In the genomic region with DNA sequence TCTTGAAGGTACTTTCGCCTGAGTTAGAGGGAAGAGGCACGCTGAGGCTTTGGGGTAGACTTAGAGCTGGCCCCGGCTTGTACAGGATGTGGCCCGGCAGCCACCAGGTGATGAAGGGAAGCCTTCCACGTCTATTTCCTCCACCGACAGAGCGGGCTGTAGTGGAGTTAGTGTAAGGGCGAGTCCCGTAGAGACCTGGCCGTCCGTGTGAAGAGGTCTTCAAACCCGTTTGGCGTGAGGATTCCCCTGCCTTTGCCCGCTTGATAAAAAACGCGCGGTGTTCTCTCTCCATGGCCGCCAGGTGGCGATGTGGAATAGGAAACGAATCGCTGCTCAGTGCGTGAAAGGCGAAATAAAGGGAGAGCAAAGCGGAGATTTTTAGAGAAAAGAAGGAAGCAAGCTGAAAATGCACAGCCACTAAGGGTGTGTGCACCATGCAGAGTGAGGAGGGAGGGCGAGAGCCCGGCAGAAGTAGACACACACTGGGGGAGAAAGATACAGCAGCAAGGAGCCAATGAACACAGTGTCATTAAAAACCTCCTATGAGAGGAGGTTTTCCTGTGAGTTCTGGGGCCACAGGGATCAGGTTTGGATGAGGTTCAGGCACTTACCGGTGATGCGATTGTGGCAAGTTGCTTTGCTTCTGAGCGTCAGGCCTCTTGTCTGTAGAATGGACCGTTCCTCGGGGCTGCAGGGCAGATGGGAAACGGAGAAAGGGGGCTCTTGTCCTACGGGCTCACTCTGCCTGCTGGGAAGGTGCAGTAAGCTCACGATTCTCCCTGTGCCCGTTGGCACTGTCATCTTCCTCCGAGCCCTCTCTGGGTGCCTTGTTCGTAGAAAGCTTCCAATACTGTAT, we compare ENCODE assay signal across 8 cellular contexts. TPM values are rescaled to one million over a fixed set of nuclear protein-coding genes. Genes with fewer than 3 reads are reported as not detected.
DNase-seq lines count a peak whose midpoint lies in the region; ATAC-seq, FAIRE-seq and TF ChIP-seq lines count a peak whose summit lies in the region.

No MANE protein-coding gene starts in this region.

- no peak overlapping the region for H3K23ac ChIP-seq in H1 (ENCODE audit: insufficient read length)

- peak overlapping the region; percentile 98 for H2BK15ac ChIP-seq in H1 (ENCODE audit: low read length)

- TF ChIP-seq EP300 in H1 (IDR thresholded peaks at IDR 0.05; ENCODE audit: borderline replicate concordance in 1 of 2, low read depth in 2 of 2, low read length in 2 of 2): no peak

- TF ChIP-seq POLR2A in H1 (IDR thresholded peaks at IDR 0.05; ENCODE audit: control extremely low read depth in 1 of 2, low read depth in 2 of 2, low read length in 2 of 2): no peak

- no peaks in the 10 kb centered on the region for H4K20me1 ChIP-seq in H1 (replicated peaks in 1 of 2; ENCODE audit: control insufficient read depth in 1 of 2, insufficient read depth in 2 of 2, low read length in 2 of 2)

- H2BK12ac ChIP-seq in H1 (ENCODE audit: low read depth, low read length): peak overlapping the region; percentile 69; the same call in 1 of the 2 replicates

- peak; percentile 95 for TF ChIP-seq RAD21 in H1 (IDR thresholded peaks at IDR 0.05 in 1 of 2, conservative IDR thresholded peaks at IDR 0.05 in 1 of 2; ENCODE audit: low read depth in 2 of 2, low read length in 2 of 2)

- H3K56ac ChIP-seq in H1 (replicated peaks; ENCODE audit: insufficient read length, low read depth, low read length): no peak overlapping the region

- peak overlapping the region; percentile 38 for H2AFZ ChIP-seq in H1 (ENCODE audit: low read length)

- peak overlapping the region; percentile 73; the same call in 1 of the 2 replicates for H3K18ac ChIP-seq in H1 (ENCODE audit: extremely low read depth, low read length)

- H3K27ac ChIP-seq in H1 (ENCODE audit: low read depth, low read length): no peak overlapping the region

- peak overlapping the region; percentile 69 for H2BK20ac ChIP-seq in H1 (ENCODE audit: low read length)

- H3K23me2 ChIP-seq in H1 (ENCODE audit: low read depth, low read length): no peaks in the 10 kb centered on the region; the same call in 1 of the 2 replicates

- no peaks in the 10 kb centered on the region for H3K79me1 ChIP-seq in H1 (ENCODE audit: low read depth, low read length)

- no peak overlapping the region for H3K9ac ChIP-seq in H1 (replicated peaks in 1 of 4; ENCODE audit: extremely low read depth in 1 of 4, low read depth in 3 of 4, low read length in 3 of 4)

- no peak overlapping the region for H4K5ac ChIP-seq in H1 (ENCODE audit: insufficient read length, low read depth, low read length)

- H4K8ac ChIP-seq in H1 (ENCODE audit: extremely low read depth, insufficient read depth, low read length): 0 out of 2 replicates have a peak overlapping the region, but pooled peaks have one; percentile 17

- CTCF ChIA-PET in H1 (lab: Charles Lee; ENCODE audit: partially characterized antibody): interaction anchor here (0.6 to 11.1 kb wide), 25 partner anchors 11 to 1023 kb away, joined by 3 to 184 read pairs (median 4); partner anchors contain the start of gene STC2

- TF ChIP-seq CTCF in AG10803 (conservative IDR thresholded peaks at IDR 0.05; ENCODE audit: low read length) (peak; percentile 86), H1 (IDR thresholded peaks at IDR 0.05; ENCODE audit: control extremely low read depth in 1 of 3, insufficient read depth in 1 of 3, low read depth in 1 of 3, low read length in 3 of 3) (peak; percentile 77 to 89 (median 89))

- H3K4me3 ChIP-seq in AG10803 (ENCODE audit: low read length): peak overlapping the region; percentile 10; the same call in 1 of the 2 replicates
- peak overlapping the region in 2 of 4 experiments; percentile 11 to 12; a peak in 3 of 8 replicates for H3K4me3 ChIP-seq in H1 (ENCODE audit: extremely low read depth in 1 of 4, insufficient read depth in 2 of 4, low read depth in 3 of 4, low read length in 4 of 4)

- POLR2A ChIA-PET in H1 (lab: Charles Lee; ENCODE audit: partially characterized antibody): interaction anchor here (0.9 to 25.8 kb wide), 5 partner anchors 9 to 297 kb away, joined by 3 to 536 read pairs (median 10); partner anchors contain the start of gene STC2

- H2BK120ac ChIP-seq in H1 (replicated peaks; ENCODE audit: low read depth, low read length): peak overlapping the region; percentile 96

- peaks cover 15 to 28% (median 15%) of the 10 kb centered on the region in 4 experiments for H3K4me1 ChIP-seq in H1 (replicated peaks in 1 of 4; ENCODE audit: control insufficient read depth in 3 of 4, insufficient read depth in 4 of 4, low read length in 3 of 4)

- ATAC-seq in GM19025 (IDR thresholded peaks at IDR 0.05; ENCODE audit: low read depth, unreplicated experiment) (peak; percentile 62), HG03521 (IDR thresholded peaks at IDR 0.05; ENCODE audit: unreplicated experiment) (peak; percentile 52)

- whole genome bisulfite sequencing in H1 (ENCODE audit: extremely low coverage in 1 of 2, insufficient coverage in 1 of 2, insufficient read length in 1 of 2, insufficient replicate concordance in 2 of 2, low coverage in 1 of 2, low lambda C conversion rate in 2 of 2, missing lambda C conversion rate in 1 of 2), 2 experiments: 28% methylated on average over 35 of the region's 37 CpGs; no CpG with 5 or more reads in 1 of the 2 experiments

- no peak overlapping the region for H3K4ac ChIP-seq in H1 (replicated peaks; ENCODE audit: insufficient read length, low read depth, low read length)

- H2BK5ac ChIP-seq in H1 (ENCODE audit: low read depth, low read length): no peak overlapping the region; the same call in 1 of the 2 replicates

- DNase-seq in AG10803 (ENCODE audit: low read depth) (peak; percentile 70), NCI-H82 (lab: John Stamatoyannopoulos, UW) (peak; percentile 76), H1 (ENCODE audit: low read depth in 1 of 2, low spot score in 2 of 2) (peak in 1 of 2 experiments; percentile 91), midbrain (lab: John Stamatoyannopoulos, UW) (peak; percentile 84)
- DNase-seq in activated CD8-positive, alpha-beta memory T cell treated with anti-CD3 and anti-CD28 coated beads for 1 hour (ENCODE audit: extremely low read depth in 1 of 2, low read depth in 1 of 2): peak; percentile 23 to 38
- DNase-seq in stimulated activated CD8-positive, alpha-beta memory T cell treated with anti-CD3 and anti-CD28 coated beads, Interleukin-4, amount 100 ng/mL, for 24 hours (ENCODE audit: low read depth): peak; percentile 49

- FAIRE-seq in H1 (lab: Jason Lieb, UNC): peak; percentile 74

- H2AK5ac ChIP-seq in H1 (ENCODE audit: low read depth, low read length): no peak overlapping the region

- no peaks in the 10 kb centered on the region for H3K9me3 ChIP-seq in H1 (ENCODE audit: insufficient read depth in 2 of 2, low read depth in 1 of 2, low read length in 1 of 2)

- no peak overlapping the region for H3K14ac ChIP-seq in H1 (ENCODE audit: insufficient read length)

- H3K79me2 ChIP-seq in H1 (ENCODE audit: control insufficient read depth in 1 of 2, insufficient read depth in 2 of 2, low read length in 2 of 2): no peaks in the 10 kb centered on the region

- H3K4me2 ChIP-seq in H1 (ENCODE audit: insufficient read depth in 1 of 2, low read depth in 2 of 2, low read length in 2 of 2): peak overlapping the region; percentile 7 to 48; a peak in 3 of 4 replicates

- H3K36me3 ChIP-seq in H1 (ENCODE audit: control insufficient read depth in 2 of 4, insufficient read depth in 4 of 4, low read length in 3 of 4): no peaks in the 10 kb centered on the region

- H4K91ac ChIP-seq in H1 (replicated peaks; ENCODE audit: insufficient read length, low read length): peak overlapping the region; percentile 77

- H3K27me3 ChIP-seq in H1 (replicated peaks in 1 of 4; ENCODE audit: control insufficient read depth in 3 of 4, extremely low read depth in 1 of 4, insufficient read depth in 3 of 4, low read length in 3 of 4): peaks cover 0 to 4% (median 2%) of the 10 kb centered on the region in 4 experiments; a peak in 6 of 7 replicates

TF ChIP-seq in H1, 55 proteins besides CTCF, POLR2A, EP300 and RAD21 (continues in another document):
- TF ChIP-seq ASH2L (IDR thresholded peaks at IDR 0.05; ENCODE audit: low read length): peak; percentile 27
- no peak for TF ChIP-seq EGR1 (IDR thresholded peaks at IDR 0.05; ENCODE audit: borderline replicate concordance, low read depth, low read length)
- no peak for TF ChIP-seq SAP30 (IDR thresholded peaks at IDR 0.05; ENCODE audit: insufficient read depth, insufficient replicate concordance, low read length)
- TF ChIP-seq RXRA (IDR thresholded peaks at IDR 0.05; ENCODE audit: insufficient read depth, low read depth, low read length): no peak
- no peak for TF ChIP-seq ZNF274 (IDR thresholded peaks at IDR 0.05; ENCODE audit: borderline replicate concordance, extremely low read depth, low read length)
- TF ChIP-seq JUND (IDR thresholded peaks at IDR 0.05; ENCODE audit: low read length): no peak
- TF ChIP-seq PHF8 (conservative IDR thresholded peaks at IDR 0.05; ENCODE audit: low read depth, low read length): no peak
- TF ChIP-seq TAF1 (IDR thresholded peaks at IDR 0.05; ENCODE audit: low read depth, low read length): no peak

RNA-seq across cellular contexts. Expression of gene STC2, which starts 34.2 kb away (rescaled TPM):
- total RNA-seq in H1 (2021; fragmentation: NEBNext Ultra II Directional; extraction: Animal tissue kit (Norgen Biotek cat#: 25700)): 40.0 and 53.1 TPM in 2 replicates
- polyA plus RNA-seq in H1 (2011; rRNA removed): 26.4 and 52.2 TPM in 2 replicates
- 118 TPM for polyA plus RNA-seq in H1 (2011; cell fraction: cytosol; rRNA removed)
- 43.8 TPM for polyA plus RNA-seq in H1 (2011; cell fraction: nucleus; rRNA removed)
- 62.3 to 83.5 TPM (median 69.6 TPM) in 4 replicates for polyA plus RNA-seq in H1 (2012, experiment 1 of 2)
- 21.7 TPM for polyA plus RNA-seq in H1 (2012, experiment 2 of 2)
- 25.8 TPM for polyA plus RNA-seq in H1 (2013, experiment 1 of 2)
- polyA plus RNA-seq in H1 (2013, experiment 2 of 2): 30.5 TPM
- polyA minus RNA-seq in H1 (2011; rRNA and poly(A)+ RNA removed): 21.7 and 32.5 TPM in 2 replicates
- polyA minus RNA-seq in H1 (2011; cell fraction: cytosol; rRNA and poly(A)+ RNA removed): 81.5 TPM
- polyA minus RNA-seq in H1 (2011; cell fraction: nucleus; rRNA and poly(A)+ RNA removed): 67.2 TPM

RNA-seq across cellular contexts. Expression of gene NKX2-5, which starts 59.0 kb away (rescaled TPM):
- total RNA-seq in H1 (2021; fragmentation: NEBNext Ultra II Directional; extraction: Animal tissue kit (Norgen Biotek cat#: 25700)): not detected in 2 replicates
- 0.13 TPM in 1 of 2 replicates, not detected in the other for polyA plus RNA-seq in H1 (2011; rRNA removed)
- not detected for polyA plus RNA-seq in H1 (2011; cell fraction: cytosol; rRNA removed)
- polyA plus RNA-seq in H1 (2011; cell fraction: nucleus; rRNA removed): 0.21 TPM
- polyA plus RNA-seq in H1 (2012, experiment 1 of 2): 0.11 TPM in 1 of 4 replicates, not detected in the others
- polyA plus RNA-seq in H1 (2012, experiment 2 of 2): 0.09 TPM
- polyA plus RNA-seq in H1 (2013, experiment 1 of 2): 0.12 TPM
- not detected for polyA plus RNA-seq in H1 (2013, experiment 2 of 2)
- polyA minus RNA-seq in H1 (2011; rRNA and poly(A)+ RNA removed): 0.09 TPM in 1 of 2 replicates, not detected in the other
- polyA minus RNA-seq in H1 (2011; cell fraction: cytosol; rRNA and poly(A)+ RNA removed): not detected
- polyA minus RNA-seq in H1 (2011; cell fraction: nucleus; rRNA and poly(A)+ RNA removed): 1.5 TPM
